Comparison of ENCODE assay signal across 8 cellular contexts in the genomic region with DNA sequence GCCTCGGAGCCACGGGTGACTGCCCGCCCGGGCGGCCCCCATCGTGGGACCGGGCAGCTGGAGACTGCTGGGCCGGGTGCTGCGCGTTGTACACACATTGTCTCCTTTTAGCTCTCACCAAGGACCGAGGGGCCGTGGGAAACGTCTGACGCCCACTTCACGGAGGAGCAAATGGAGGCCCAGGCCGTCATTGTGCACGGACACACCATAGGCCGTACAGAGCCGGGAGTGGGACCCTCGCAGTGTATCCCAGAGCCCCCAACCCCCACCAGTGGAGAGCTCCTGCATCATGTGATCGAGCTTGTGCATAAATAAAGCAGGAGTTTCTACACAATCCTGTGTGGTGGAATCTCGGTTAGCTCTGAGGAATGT. TPM values are rescaled to one million over a fixed set of nuclear protein-coding genes. Genes with fewer than 3 reads are reported as not detected.
DNase-seq lines count a peak whose midpoint lies in the region; ATAC-seq, FAIRE-seq and TF ChIP-seq lines count a peak whose summit lies in the region.

No MANE protein-coding gene starts in this region.

- H3K4me1 ChIP-seq in lower lobe of right lung (peaks cover 8% of the 10 kb centered on the region), thoracic aorta (ENCODE audit: control insufficient read depth in 1 of 2, low read depth in 2 of 2) (peaks cover 9 to 11% of the 10 kb centered on the region in 2 donors)

- FAIRE-seq in bronchial epithelial cell (lab: Jason Lieb, UNC): no peak

- H3K27ac ChIP-seq in lower lobe of right lung: peak overlapping the region; percentile 67
- H3K27ac ChIP-seq in thoracic aorta: no peak overlapping the region

- H3K4me3 Mint-ChIP-seq in T-helper 1 cell treated with Interleukin-12 subunit alpha and Interleukin-12 subunit beta and Interleukin-4 antibody, amounts not matched to agents 30 μg/mL and 1 μg/mL, for 36 hours: peak overlapping the region; percentile 82

- peaks cover 37% of the 10 kb centered on the region for H3K4me1 Mint-ChIP-seq in T-helper 1 cell treated with Interleukin-12 subunit alpha and Interleukin-12 subunit beta and Interleukin-4 antibody, amounts not matched to agents 30 μg/mL and 1 μg/mL, for 36 hours (ENCODE audit: low read depth)

- peaks cover 7% of the 10 kb centered on the region for H3K36me3 ChIP-seq in MG63
- H3K36me3 ChIP-seq in bronchial epithelial cell (ENCODE audit: control insufficient read depth, insufficient read depth, low read length): peaks cover 2% of the 10 kb centered on the region
- H3K36me3 ChIP-seq in lower lobe of right lung: peaks cover 19% of the 10 kb centered on the region
- peaks cover 9% of the 10 kb centered on the region for H3K36me3 ChIP-seq in thoracic aorta

- H3K4me3 ChIP-seq in MG63 (peak overlapping the region; percentile 64), bronchial epithelial cell (ENCODE audit: low read depth, low read length) (peak overlapping the region; percentile 67), lower lobe of right lung (peak overlapping the region; percentile 75), thoracic aorta (peak overlapping the region; percentile 96)

- peaks cover 10% of the 10 kb centered on the region for H3K36me3 Mint-ChIP-seq in T-helper 1 cell treated with Interleukin-12 subunit alpha and Interleukin-12 subunit beta and Interleukin-4 antibody, amounts not matched to agents 30 μg/mL and 1 μg/mL, for 36 hours (ENCODE audit: low read depth)

- H3K27me3 ChIP-seq in MG63: no peaks in the 10 kb centered on the region
- no peaks in the 10 kb centered on the region for H3K27me3 ChIP-seq in bronchial epithelial cell (ENCODE audit: control insufficient read depth, insufficient read depth, low read length)
- no peaks in the 10 kb centered on the region for H3K27me3 ChIP-seq in lower lobe of right lung (ENCODE audit: low read depth)
- H3K27me3 ChIP-seq in thoracic aorta (replicated peaks; ENCODE audit: insufficient read depth): no peaks in the 10 kb centered on the region

- intact Hi-C loops in lower lobe of right lung (cut with DNase I): no loop called here

- H3K27me3 Mint-ChIP-seq in T-helper 1 cell treated with Interleukin-12 subunit alpha and Interleukin-12 subunit beta and Interleukin-4 antibody, amounts not matched to agents 30 μg/mL and 1 μg/mL, for 36 hours (ENCODE audit: low read depth): peaks cover 3% of the 10 kb centered on the region

- ATAC-seq in lower lobe of right lung: no peak
- peak; percentile 30 for ATAC-seq in thoracic aorta (ENCODE audit: insufficient number of reproducible peaks, low FRiP score, low read depth)
- ATAC-seq in HG02623 (IDR thresholded peaks at IDR 0.05; ENCODE audit: unreplicated experiment): no peak

- TF ChIP-seq CTCF in bronchial epithelial cell (IDR thresholded peaks at IDR 0.05; ENCODE audit: insufficient read depth, low read length, severe bottlenecking) (no peak), lower lobe of right lung (IDR thresholded peaks at IDR 0.05) (no peak), thoracic aorta (IDR thresholded peaks at IDR 0.05) (no peak)

- H3K9me3 ChIP-seq in MG63: no peaks in the 10 kb centered on the region
- H3K9me3 ChIP-seq in lower lobe of right lung: no peaks in the 10 kb centered on the region
- H3K9me3 ChIP-seq in thoracic aorta: no peaks in the 10 kb centered on the region

- no peak overlapping the region for H3K27ac Mint-ChIP-seq in T-helper 1 cell treated with Interleukin-12 subunit alpha and Interleukin-12 subunit beta and Interleukin-4 antibody, amounts not matched to agents 30 μg/mL and 1 μg/mL, for 36 hours

- DNase-seq in T-helper 1 cell (no peak), MG63 (peak; percentile 22), bronchial epithelial cell (ENCODE audit: low read depth) (no peak), lower lobe of right lung (peak; percentile 52), thoracic aorta (ENCODE audit: low spot score) (no peak), SIG-M5 (lab: John Stamatoyannopoulos, UW) (no peak)

- no peaks in the 10 kb centered on the region for H3K9me3 Mint-ChIP-seq in T-helper 1 cell treated with Interleukin-12 subunit alpha and Interleukin-12 subunit beta and Interleukin-4 antibody, amounts not matched to agents 30 μg/mL and 1 μg/mL, for 36 hours

RNA-seq across cellular contexts. Expression of a gene that starts 0.7 kb away (rescaled TPM):
- 24.4 and 34.0 TPM in 2 replicates for total RNA-seq in MG63 (2014; rRNA removed; shearing (Covaris generic); ENCODE audit: low replicate concordance)
- total RNA-seq in bronchial epithelial cell (59.0 and 67.3 TPM in 2 replicates), lower lobe of right lung (33.8 TPM), thoracic aorta (10 to 100 TPM; 22.6 to 23.6 TPM)

RNA-seq across cellular contexts. Expression of a gene that starts 24.0 kb away (rescaled TPM):
- 31.1 and 54.9 TPM in 2 replicates for total RNA-seq in MG63 (2014; rRNA removed; shearing (Covaris generic); ENCODE audit: low replicate concordance)
- 124 and 150 TPM in 2 replicates for total RNA-seq in bronchial epithelial cell
- total RNA-seq in lower lobe of right lung: 94.7 TPM
- total RNA-seq in thoracic aorta: 100 to 1,000 TPM in 1 of 2 donors, 10 to 100 TPM in 1; 70.8 to 135 TPM

Comparison
In these comparisons a context has a peak if more than half of its experiments do, and no peak if none do; other contexts are left out.
1. DNase-seq: peak in MG63 (single experiment) and lower lobe of right lung (single experiment); none in T-helper 1 cell (0 of 5), bronchial epithelial cell (single experiment), thoracic aorta (single experiment) and SIG-M5 (single experiment).
2. Peak in every context shown above with its lines, with median percentiles within 50 percentile points of each other: H3K4me3 ChIP-seq.